ENCODE assay signal across 23 cellular contexts in genomic region chr4:184357164-184357563, GRCh38.
"Had no signal": no experiment of that assay in that cellular context is flagged by ENCODE, and none has a peak within 500 bp of the region (broad histone marks: within the 10 kb centered on the region; RNA-seq: fewer than 3 reads in every experiment).

No MANE protein-coding gene starts in this region.

- DNase-seq: activated CD4-positive, alpha-beta memory T cell treated with anti-CD3 and anti-CD28 coated beads, Interleukin-2, amount 10 ng/mL, durations not matched to agents 7 days and 5 days; activated CD4-positive, alpha-beta T cell treated with anti-CD3 and anti-CD28 coated beads, Interleukin-2, amount 10 ng/mL, durations not matched to agents 24 days and 14 days; activated CD4-positive, CD25-positive, alpha-beta regulatory T cell treated with anti-CD3 and anti-CD28 coated beads, Interleukin-2, amount 50 U/mL, for 72 hours; activated CD8-positive, alpha-beta memory T cell treated with anti-CD3 and anti-CD28 coated beads, Interleukin-2, amount 50 U/mL, for 48 hours; activated gamma-delta T cell treated with Interleukin-2 at 50 U/mL for 16 hours; activated naive CD4-positive, alpha-beta T cell treated with anti-CD3 and anti-CD28 coated beads, Interleukin-2, amount 50 U/mL, for 16 hours; activated T-cell treated with anti-CD3 and anti-CD28 coated beads, Interleukin-2, amount 50 U/mL, for 24 hours; amniotic stem cell; brain microvascular endothelial cell; caudate nucleus; cortex of kidney; foreskin fibroblast; heart left ventricle; kidney glomerular epithelial cell; left ventricle myocardium superior; naive B cell; stimulated activated CD4-positive, alpha-beta T cell treated with anti-CD3 and anti-CD28 coated beads, Interleukin-15, amount 100 ng/mL, for 24 hours; stimulated activated naive CD4-positive, alpha-beta T cell treated with Interleukin-2 at 50 U/mL for 16 hours; T-helper 2 cell; trophoblast cell had no signal

- H3K36me3 ChIP-seq: brain microvascular endothelial cell, heart left ventricle, right atrium auricular region, thoracic aorta had no signal

- H3K9me3 ChIP-seq: heart left ventricle, right atrium auricular region had no signal

- H3K27me3 ChIP-seq: brain microvascular endothelial cell, heart left ventricle, right atrium auricular region had no signal

- H3K4me3 ChIP-seq: heart left ventricle, right atrium auricular region, smooth muscle cell, thoracic aorta had no signal

- ATAC-seq: left ventricle myocardium superior had no signal

- H3K4me2 ChIP-seq: smooth muscle cell had no signal

- H3K27ac ChIP-seq: brain microvascular endothelial cell, right atrium auricular region, thoracic aorta had no signal
